ENCODE assay signal across 35 cellular contexts in genomic region chr9:81993656-81994055, GRCh38. TPM values are rescaled to one million over a fixed set of nuclear protein-coding genes. Genes with fewer than 3 reads are reported as not detected.
"Had no signal": no experiment of that assay in that cellular context is flagged by ENCODE, and none has a peak within 500 bp of the region (broad histone marks: within the 10 kb centered on the region; RNA-seq: fewer than 3 reads in every experiment).

No MANE protein-coding gene starts in this region.

- DNase-seq: activated B cell treated with CpG ODN at 0.5 μM for 24 hours; activated CD4-positive, alpha-beta memory T cell treated with anti-CD3 and anti-CD28 coated beads for 36 hours; activated CD4-positive, alpha-beta T cell treated with anti-CD3 and anti-CD28 coated beads for 4 hours; activated CD4-positive, alpha-beta T cell treated with anti-CD3 and anti-CD28 coated beads, Interleukin-2, amount 10 ng/mL, durations not matched to agents 24 days and 14 days; activated CD4-positive, alpha-beta T cell treated with anti-CD3 and anti-CD28 coated beads, Interleukin-2, amount 50 U/mL, for 1 hour; activated CD4-positive, alpha-beta T cell treated with anti-CD3 and anti-CD28 coated beads, Interleukin-2, amount 50 U/mL, for 4 hours; activated CD4-positive, CD25-positive, alpha-beta regulatory T cell treated with anti-CD3 and anti-CD28 coated beads, Interleukin-2, amount 50 U/mL, for 72 hours; activated CD8-positive, alpha-beta memory T cell treated with anti-CD3 and anti-CD28 coated beads, Interleukin-2, amount 50 U/mL, for 4 hours; activated CD8-positive, alpha-beta T cell treated with anti-CD3 and anti-CD28 coated beads for 36 hours; activated effector memory CD4-positive, alpha-beta T cell treated with anti-CD3 and anti-CD28 coated beads, Interleukin-2, amount 50 U/mL, for 16 hours; activated gamma-delta T cell treated with Interleukin-2 at 50 U/mL for 16 hours; activated naive CD4-positive, alpha-beta T cell; activated naive CD4-positive, alpha-beta T cell treated with anti-CD3 and anti-CD28 coated beads for 36 hours; activated naive CD4-positive, alpha-beta T cell treated with anti-CD3 and anti-CD28 coated beads, Interleukin-2, amount 50 U/mL, for 16 hours; activated naive CD8-positive, alpha-beta T cell treated with anti-CD3 and anti-CD28 coated beads for 36 hours; activated T-cell treated with anti-CD3 and anti-CD28 coated beads for 4 hours; activated T-cell treated with anti-CD3 and anti-CD28 coated beads, Interleukin-2, amount 50 U/mL, for 1 hour; activated T-cell treated with anti-CD3 and anti-CD28 coated beads, Interleukin-2, amount 50 U/mL, for 4 hours; activated T-cell treated with anti-CD3 and anti-CD28 coated beads, Interleukin-2, amount 50 U/mL, for 72 hours; adrenal gland; amniotic stem cell; aorta; body of pancreas; brain microvascular endothelial cell; central memory CD4-positive, alpha-beta T cell; T-helper 2 cell; T-helper 9 cell had no signal

- ATAC-seq: activated CD8-positive, alpha-beta T cell treated with anti-CD3 and anti-CD28 coated beads for 36 hours; activated naive CD4-positive, alpha-beta T cell treated with anti-CD3 and anti-CD28 coated beads, Interleukin-2, amount 50 U/mL, for 72 hours; activated T-cell treated with anti-CD3 and anti-CD28 coated beads, Interleukin-2, amount 50 U/mL, for 4 hours; activated T-cell treated with anti-CD3 and anti-CD28 coated beads, Interleukin-2, amount 50 U/mL, for 72 hours; activated T-helper 17 cell treated with anti-CD3 and anti-CD28 coated beads, Interleukin-2, amount 50 U/mL, for 72 hours; body of pancreas had no signal

RNA-seq across cellular contexts. Expression of gene SPATA31D1, which starts 5.1 kb away (rescaled TPM):
- total RNA-seq: activated B cell treated with CpG ODN at 0.5 μM for 24 hours; activated CD4-positive, alpha-beta memory T cell treated with anti-CD3 and anti-CD28 coated beads for 36 hours; activated CD4-positive, alpha-beta T cell treated with anti-CD3 and anti-CD28 coated beads, Interleukin-2, amount 10 ng/mL, durations not matched to agents 24 days and 14 days; activated CD8-positive, alpha-beta memory T cell treated with anti-CD3 and anti-CD28 coated beads for 36 hours; activated CD8-positive, alpha-beta T cell treated with anti-CD3 and anti-CD28 coated beads for 36 hours; activated naive CD4-positive, alpha-beta T cell treated with anti-CD3 and anti-CD28 coated beads for 36 hours; activated naive CD4-positive, alpha-beta T cell treated with anti-CD3 and anti-CD28 coated beads, Interleukin-2, amount 50 U/mL, for 72 hours; activated naive CD8-positive, alpha-beta T cell treated with anti-CD3 and anti-CD28 coated beads for 36 hours; activated T-cell treated with anti-CD3 and anti-CD28 coated beads, Interleukin-2, amount 50 U/mL, for 4 hours; activated T-cell treated with anti-CD3 and anti-CD28 coated beads, Interleukin-2, amount 50 U/mL, for 72 hours; activated T-helper 1 cell treated with anti-CD3 and anti-CD28 coated beads, Interleukin-12 subunit alpha, Interleukin-12 subunit beta, Interleukin-2, Interleukin-4 antibody, amounts not matched to agents 30 ng/mL and 10 ng/mL and 1 ng/mL, durations not matched to agents 14 hours and 24 hours and 36 hours; activated T-helper 17 cell treated with anti-CD3 and anti-CD28 coated beads, Interleukin-2, amount 50 U/mL, for 72 hours; adrenal gland; aorta; astrocyte; body of pancreas; breast epithelium; cardiac septum; cerebellum had no signal

RNA-seq across cellular contexts. Expression of gene SPATA31D3, which starts 50.4 kb away (rescaled TPM):
- total RNA-seq: activated B cell treated with CpG ODN at 0.5 μM for 24 hours; activated CD4-positive, alpha-beta memory T cell treated with anti-CD3 and anti-CD28 coated beads for 36 hours; activated CD4-positive, alpha-beta T cell treated with anti-CD3 and anti-CD28 coated beads, Interleukin-2, amount 10 ng/mL, durations not matched to agents 24 days and 14 days; activated CD8-positive, alpha-beta memory T cell treated with anti-CD3 and anti-CD28 coated beads for 36 hours; activated CD8-positive, alpha-beta T cell treated with anti-CD3 and anti-CD28 coated beads for 36 hours; activated naive CD4-positive, alpha-beta T cell treated with anti-CD3 and anti-CD28 coated beads for 36 hours; activated naive CD4-positive, alpha-beta T cell treated with anti-CD3 and anti-CD28 coated beads, Interleukin-2, amount 50 U/mL, for 72 hours; activated naive CD8-positive, alpha-beta T cell treated with anti-CD3 and anti-CD28 coated beads for 36 hours; activated T-cell treated with anti-CD3 and anti-CD28 coated beads, Interleukin-2, amount 50 U/mL, for 4 hours; activated T-cell treated with anti-CD3 and anti-CD28 coated beads, Interleukin-2, amount 50 U/mL, for 72 hours; activated T-helper 1 cell treated with anti-CD3 and anti-CD28 coated beads, Interleukin-12 subunit alpha, Interleukin-12 subunit beta, Interleukin-2, Interleukin-4 antibody, amounts not matched to agents 30 ng/mL and 10 ng/mL and 1 ng/mL, durations not matched to agents 14 hours and 24 hours and 36 hours; activated T-helper 17 cell treated with anti-CD3 and anti-CD28 coated beads, Interleukin-2, amount 50 U/mL, for 72 hours; adrenal gland; aorta; astrocyte; body of pancreas; breast epithelium; cardiac septum; cerebellum had no signal
